In the genomic region with DNA sequence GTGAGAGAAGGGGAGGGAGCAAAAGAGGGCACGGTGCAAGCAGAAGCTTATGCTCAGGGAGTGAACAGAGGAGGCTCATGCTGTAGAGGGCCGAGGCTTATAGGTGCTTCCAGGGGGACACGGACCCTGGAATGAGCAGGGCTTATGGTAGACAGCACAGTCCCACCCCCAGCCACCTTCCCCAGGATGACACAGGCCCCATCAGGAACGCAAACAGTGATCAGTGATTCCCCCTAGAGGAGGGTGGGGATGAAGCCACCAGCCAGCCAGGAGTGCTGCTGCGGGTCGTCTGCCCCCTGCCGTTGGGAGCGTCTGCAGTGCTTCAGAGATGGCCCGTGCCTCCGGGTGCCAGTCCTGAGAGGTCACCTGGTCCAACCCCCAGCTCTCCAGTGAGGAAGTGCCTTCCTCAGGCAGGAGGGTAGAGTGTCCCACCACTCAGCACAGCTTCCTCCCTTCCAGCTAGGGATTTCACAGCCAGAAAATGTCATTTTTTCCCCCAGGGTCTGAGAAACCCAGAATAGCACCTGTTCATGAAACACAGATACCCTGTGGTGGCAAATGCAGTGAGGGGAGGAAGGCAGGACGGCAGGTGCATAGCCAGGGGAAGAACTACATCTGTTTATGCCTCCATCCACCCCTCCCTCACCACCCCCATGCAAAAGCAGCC, we compare ENCODE assay signal across 8 cellular contexts.
DNase-seq lines count a peak whose midpoint lies in the region; ATAC-seq, FAIRE-seq and TF ChIP-seq lines count a peak whose summit lies in the region.

No MANE protein-coding gene starts in this region.

- ATAC-seq in stimulated activated naive CD8-positive, alpha-beta T cell treated with anti-CD3 and anti-CD28 coated beads, Interleukin-15, amount 100 ng/mL, for 72 hours = peak; percentile 91
- no peak for ATAC-seq in GM21619 (IDR thresholded peaks at IDR 0.05; ENCODE audit: unreplicated experiment)

- FAIRE-seq in D721Med (lab: Jason Lieb, UNC) = no peak

- no peaks in the 10 kb centered on the region for H3K36me3 Mint-ChIP-seq in HFFc6 (ENCODE audit: low read depth)

- no peak overlapping the region for H3K4me3 Mint-ChIP-seq in HFFc6
- no peak overlapping the region for H3K4me3 Mint-ChIP-seq in stimulated activated naive CD8-positive, alpha-beta T cell treated with anti-CD3 and anti-CD28 coated beads, Interleukin-15, amount 100 ng/mL, for 72 hours

- DNase-seq in D721Med (ENCODE audit: insufficient read length, low spot score) (peak; percentile 94), HFFc6 (peak; percentile 1), NCI-H226 (peak; percentile 29), ecto neural progenitor cell (ENCODE audit: low spot score) (peak; percentile 92), midbrain (lab: John Stamatoyannopoulos, UW) (peak; percentile 11)
- peak; percentile 24 to 34 for DNase-seq in activated CD4-positive, alpha-beta T cell treated with anti-CD3 and anti-CD28 coated beads for 4 hours
- peak; percentile 54 to 67 for DNase-seq in stimulated activated naive CD8-positive, alpha-beta T cell treated with anti-CD3 and anti-CD28 coated beads, Interleukin-15, amount 100 ng/mL, for 72 hours

- H3K4me1 Mint-ChIP-seq in HFFc6 (ENCODE audit: low read depth) = no peaks in the 10 kb centered on the region
- no peaks in the 10 kb centered on the region for H3K4me1 Mint-ChIP-seq in stimulated activated naive CD8-positive, alpha-beta T cell treated with anti-CD3 and anti-CD28 coated beads, Interleukin-15, amount 100 ng/mL, for 72 hours

- no peak overlapping the region for H3K27ac Mint-ChIP-seq in HFFc6
- H3K27ac Mint-ChIP-seq in stimulated activated naive CD8-positive, alpha-beta T cell treated with anti-CD3 and anti-CD28 coated beads, Interleukin-15, amount 100 ng/mL, for 72 hours = no peak overlapping the region

- TF ChIP-seq CTCF in D721Med (IDR thresholded peaks at IDR 0.05; ENCODE audit: insufficient read depth, missing control alignments) (peak; percentile 88), HFFc6 (IDR thresholded peaks at IDR 0.05) (peak; percentile 75)

- peaks cover 49% of the 10 kb centered on the region for H3K27me3 Mint-ChIP-seq in HFFc6 (ENCODE audit: insufficient read depth)
- no peaks in the 10 kb centered on the region for H3K27me3 Mint-ChIP-seq in stimulated activated naive CD8-positive, alpha-beta T cell treated with anti-CD3 and anti-CD28 coated beads, Interleukin-15, amount 100 ng/mL, for 72 hours

- H3K9me3 Mint-ChIP-seq in HFFc6 = no peaks in the 10 kb centered on the region
- no peaks in the 10 kb centered on the region for H3K9me3 Mint-ChIP-seq in stimulated activated naive CD8-positive, alpha-beta T cell treated with anti-CD3 and anti-CD28 coated beads, Interleukin-15, amount 100 ng/mL, for 72 hours

Comparison
In these comparisons a context has a peak if more than half of its experiments do, and no peak if none do; other contexts are left out.
1. DNase-seq: peak in every context shown above with its lines; median percentile 94 in D721Med; 92 in ecto neural progenitor cell; 60 in stimulated activated naive CD8-positive, alpha-beta T cell treated with anti-CD3 and anti-CD28 coated beads, Interleukin-15, amount 100 ng/mL, for 72 hours; 29 in NCI-H226; 29 in activated CD4-positive, alpha-beta T cell treated with anti-CD3 and anti-CD28 coated beads for 4 hours; 11 in midbrain; 1 in HFFc6.